In genomic region chr1:160578694-160579191, GRCh38 we compare ENCODE assay signal across 1 cellular context.
TF ChIP-seq lines count a peak whose summit lies in the region.

No MANE protein-coding gene starts in this region.

TF ChIP-seq in HepG2, 621 proteins besides CTCF, POLR2A, EP300 and RAD21 (continued from another document):
- TF ChIP-seq ZBTB10 (CRISPR knock-in tag; IDR thresholded peaks at IDR 0.05; ENCODE audit: borderline replicate concordance): no peak
- peak; percentile 59 for TF ChIP-seq NFE2L2 (IDR thresholded peaks at IDR 0.05; ENCODE audit: low read length)
- no peak for TF ChIP-seq ZC3H4 (CRISPR knock-in tag; IDR thresholded peaks at IDR 0.05; ENCODE audit: borderline replicate concordance)
- TF ChIP-seq ZIK1 (CRISPR knock-in tag; IDR thresholded peaks at IDR 0.05; ENCODE audit: borderline replicate concordance, low read depth): no peak
